ENCODE assay signal across 16 cellular contexts in genomic region chr16:70304892-70305448, GRCh38. TPM values are rescaled to one million over a fixed set of nuclear protein-coding genes. Genes with fewer than 3 reads are reported as not detected.
A peak's percentile ranks its signal among the peaks of the same experiment; 100 is the strongest.
DNase-seq lines count a peak whose midpoint lies in the region; ATAC-seq, FAIRE-seq and TF ChIP-seq lines count a peak whose summit lies in the region.
"Had no signal": no experiment of that assay in that cellular context is flagged by ENCODE, and none has a peak within 500 bp of the region (broad histone marks: within the 10 kb centered on the region; RNA-seq: fewer than 3 reads in every experiment).

No MANE protein-coding gene starts in this region.

- peaks cover 15% of the 10 kb centered on the region for H3F3A ChIP-seq in SK-N-SH (replicated peaks; ENCODE audit: insufficient read depth)

- intact Hi-C loops in activated B cell treated with CpG ODN at 0.5 μM for 24 hours (cut with micrococcal nuclease), result no loop called here

- H3K4me3 ChIP-seq in keratinocyte (ENCODE audit: control insufficient read depth in 2 of 3, extremely low read depth in 1 of 3, insufficient read depth in 2 of 3, low read depth in 1 of 3, low read length in 3 of 3), result no peak overlapping the region
- H3K4me3 ChIP-seq in SK-N-SH (ENCODE audit: low read depth in 2 of 2, low read length in 1 of 2), result no peak overlapping the region
- H3K4me3 ChIP-seq: MG63, pancreas, SK-N-MC had no signal

- H3K36me3 ChIP-seq in keratinocyte (ENCODE audit: control insufficient read depth in 2 of 2, extremely low read depth in 1 of 2, insufficient read depth in 2 of 2, low read length in 2 of 2), result no peaks in the 10 kb centered on the region
- peaks cover 2 to 25% of the 10 kb centered on the region in 2 experiments for H3K36me3 ChIP-seq in SK-N-SH (replicated peaks in 1 of 2; ENCODE audit: control insufficient read depth in 1 of 2, insufficient read depth in 2 of 2, low read length in 1 of 2)
- H3K36me3 ChIP-seq: pancreas had no signal

- H3K36me3 Mint-ChIP-seq in stimulated activated naive CD8-positive, alpha-beta T cell treated with anti-CD3 and anti-CD28 coated beads, Interleukin-15, Interleukin-2, amounts not matched to agents 100 ng/mL and 50 ng/mL, for 24 hours (ENCODE audit: low read depth), result peaks cover 36% of the 10 kb centered on the region
- peaks cover 21% of the 10 kb centered on the region for H3K36me3 Mint-ChIP-seq in activated B cell treated with CpG ODN at 0.5 μM for 24 hours (ENCODE audit: low read depth)

- H3K9me1 ChIP-seq in keratinocyte (ENCODE audit: control insufficient read depth, extremely low read depth, insufficient read depth, low read length), result no peaks in the 10 kb centered on the region

- H3K27me3 ChIP-seq in keratinocyte (ENCODE audit: control insufficient read depth, extremely low read depth, insufficient read depth, low read length), result no peaks in the 10 kb centered on the region
- H3K27me3 ChIP-seq in SK-N-SH (ENCODE audit: insufficient read depth), result no peaks in the 10 kb centered on the region
- H3K27me3 ChIP-seq: MG63, pancreas had no signal

- TF ChIP-seq CTCF in activated B cell treated with CpG ODN at 0.5 μM for 24 hours (IDR thresholded peaks at IDR 0.05), result no peak
- TF ChIP-seq CTCF in keratinocyte (optimal IDR thresholded peaks at IDR 0.05 in 1 of 3, IDR thresholded peaks at IDR 0.05 in 1 of 3, conservative IDR thresholded peaks at IDR 0.05 in 1 of 3; ENCODE audit: extremely low read depth in 1 of 3, insufficient read depth in 2 of 3, low read length in 3 of 3), result no peak
- TF ChIP-seq CTCF in SK-N-SH (IDR thresholded peaks at IDR 0.05), result no peak

- no peak for DNase-seq in stimulated activated naive CD8-positive, alpha-beta T cell treated with anti-CD3 and anti-CD28 coated beads, Interleukin-15, Interleukin-2, amounts not matched to agents 100 U/mL and 50 U/mL, for 24 hours
- DNase-seq in activated B cell treated with CpG ODN at 0.5 μM for 24 hours, result no peak
- no peak for DNase-seq in keratinocyte (ENCODE audit: low read depth, low spot score)
- DNase-seq in stimulated activated CD4-positive, alpha-beta T cell treated with anti-CD3 and anti-CD28 coated beads, Interleukin-4, amount 100 ng/mL, for 1 hour, result no peak
- no peak for DNase-seq in NCI-H446 treated with DMSO at 0.1 percent for 48 hours (lab: John Stamatoyannopoulos, UW)
- no peak for DNase-seq in SK-N-SH
- DNase-seq: AML-193; central memory CD4-positive, alpha-beta T cell; hypothalamus; MG63; pancreas; stimulated activated CD8-positive, alpha-beta memory T cell treated with anti-CD3 and anti-CD28 coated beads, Interleukin-4, amount 100 ng/mL, for 48 hours had no signal

- H3K4me2 ChIP-seq in keratinocyte (ENCODE audit: control insufficient read depth, extremely low read depth, insufficient read depth, low read depth, low read length) (no peak overlapping the region), SK-N-SH (no peak overlapping the region)

- TF ChIP-seq RAD21 in SK-N-SH (IDR thresholded peaks at IDR 0.05; ENCODE audit: low read length), result no peak

- no peaks in the 10 kb centered on the region for H4K20me1 ChIP-seq in keratinocyte (ENCODE audit: control insufficient read depth, extremely low read depth, insufficient read depth, low read length)
- peaks cover 4% of the 10 kb centered on the region for H4K20me1 ChIP-seq in SK-N-SH (ENCODE audit: insufficient read depth)

- no peak for ATAC-seq in stimulated activated naive CD8-positive, alpha-beta T cell treated with anti-CD3 and anti-CD28 coated beads, Interleukin-15, Interleukin-2, amounts not matched to agents 100 U/mL and 50 U/mL, for 24 hours
- no peak for ATAC-seq in activated B cell treated with CpG ODN at 0.5 μM for 24 hours (ENCODE audit: low read depth)
- ATAC-seq in HG03354 (IDR thresholded peaks at IDR 0.05; ENCODE audit: poor library complexity, severe bottlenecking, unreplicated experiment), result no peak
- ATAC-seq: pancreas had no signal

- peak; percentile 13 for FAIRE-seq in keratinocyte (lab: Jason Lieb, UNC)
- FAIRE-seq: GM12892, pancreas had no signal

- H3K9ac ChIP-seq in keratinocyte (ENCODE audit: control insufficient read depth, extremely low read depth, insufficient read depth, low read length), result no peak overlapping the region
- H3K9ac ChIP-seq in SK-N-SH, result no peak overlapping the region

- TF ChIP-seq EP300 in SK-N-SH (IDR thresholded peaks at IDR 0.05; ENCODE audit: borderline replicate concordance in 1 of 2, low read depth in 1 of 2, low read length in 1 of 2), result no peak

- 91% methylated on average over 3 of the region's 3 CpGs for WGBS in SK-N-SH (ENCODE audit: low lambda C conversion rate)

- H2AFZ ChIP-seq in keratinocyte (ENCODE audit: control insufficient read depth, low read length) (no peak overlapping the region), SK-N-SH (ENCODE audit: low read depth) (no peak overlapping the region)

- no peak overlapping the region for H3K4me3 Mint-ChIP-seq in stimulated activated naive CD8-positive, alpha-beta T cell treated with anti-CD3 and anti-CD28 coated beads, Interleukin-15, Interleukin-2, amounts not matched to agents 100 ng/mL and 50 ng/mL, for 24 hours
- H3K4me3 Mint-ChIP-seq in activated B cell treated with CpG ODN at 0.5 μM for 24 hours, result no peak overlapping the region

- peaks cover 10% of the 10 kb centered on the region for H3K9me3 Mint-ChIP-seq in stimulated activated naive CD8-positive, alpha-beta T cell treated with anti-CD3 and anti-CD28 coated beads, Interleukin-15, Interleukin-2, amounts not matched to agents 100 ng/mL and 50 ng/mL, for 24 hours
- H3K9me3 Mint-ChIP-seq in activated B cell treated with CpG ODN at 0.5 μM for 24 hours, result peaks cover 6% of the 10 kb centered on the region

- POLR2A ChIA-PET in activated B cell treated with CpG ODN at 0.5 μM for 24 hours (lab: Charles Lee) (no interaction called here), SK-N-SH (lab: Yijun Ruan, JAX) (interaction anchor here (0.6 kb wide), 1 partner anchor 53 kb away, joined by 3 read pairs; no protein-coding TSS in a partner anchor)

- H3K27ac ChIP-seq in keratinocyte (ENCODE audit: control insufficient read depth, insufficient read depth, low read length) (no peak overlapping the region), SK-N-SH (ENCODE audit: low read depth in 2 of 2, low read length in 1 of 2) (no peak overlapping the region; a peak in 1 of 4 replicates)
- H3K27ac ChIP-seq: pancreas, SK-N-MC had no signal

- no peaks in the 10 kb centered on the region for H3K9me3 ChIP-seq in keratinocyte (ENCODE audit: control insufficient read depth, low read depth, low read length)
- peaks cover 12% of the 10 kb centered on the region; the same call in 1 of the 2 replicates for H3K9me3 ChIP-seq in SK-N-SH
- H3K9me3 ChIP-seq: MG63, pancreas had no signal

- dilution Hi-C loops in keratinocyte (cut with MboI; ENCODE audit: extremely low pct_ligation_motif_present, low sequenced_read_pairs), result no loop called here

- peaks cover 40% of the 10 kb centered on the region for H3K4me1 Mint-ChIP-seq in stimulated activated naive CD8-positive, alpha-beta T cell treated with anti-CD3 and anti-CD28 coated beads, Interleukin-15, Interleukin-2, amounts not matched to agents 100 ng/mL and 50 ng/mL, for 24 hours (ENCODE audit: low read depth)
- peaks cover 40% of the 10 kb centered on the region for H3K4me1 Mint-ChIP-seq in activated B cell treated with CpG ODN at 0.5 μM for 24 hours

- H3K4me1 ChIP-seq in keratinocyte (ENCODE audit: control insufficient read depth, extremely low read depth, insufficient read depth, low read length) (peaks cover 11% of the 10 kb centered on the region), SK-N-SH (ENCODE audit: control insufficient read depth in 1 of 2, insufficient read depth in 2 of 2, low read depth in 1 of 2, low read length in 1 of 2) (no peaks in the 10 kb centered on the region; a peak in 1 of 4 replicates)

- CTCF ChIA-PET in activated B cell treated with CpG ODN at 0.5 μM for 24 hours (lab: Charles Lee) (no interaction called here), SK-N-SH (lab: Yijun Ruan, JAX) (no interaction called here)

- H3K27me3 Mint-ChIP-seq in stimulated activated naive CD8-positive, alpha-beta T cell treated with anti-CD3 and anti-CD28 coated beads, Interleukin-15, Interleukin-2, amounts not matched to agents 100 ng/mL and 50 ng/mL, for 24 hours, result no peaks in the 10 kb centered on the region
- H3K27me3 Mint-ChIP-seq in activated B cell treated with CpG ODN at 0.5 μM for 24 hours, result no peaks in the 10 kb centered on the region

- H3K79me2 ChIP-seq in keratinocyte (ENCODE audit: control insufficient read depth, insufficient read depth, low read length) (peaks cover 35% of the 10 kb centered on the region), SK-N-SH (ENCODE audit: insufficient read depth) (peaks cover 97% of the 10 kb centered on the region)

- peak overlapping the region; percentile 30 for H3K27ac Mint-ChIP-seq in stimulated activated naive CD8-positive, alpha-beta T cell treated with anti-CD3 and anti-CD28 coated beads, Interleukin-15, Interleukin-2, amounts not matched to agents 100 ng/mL and 50 ng/mL, for 24 hours
- peak overlapping the region; percentile 12 for H3K27ac Mint-ChIP-seq in activated B cell treated with CpG ODN at 0.5 μM for 24 hours

- H3K9me2 ChIP-seq in SK-N-SH, result no peaks in the 10 kb centered on the region

RNA-seq across cellular contexts. Expression of gene DDX19B, which starts 6.0 kb away (rescaled TPM):
- total RNA-seq in activated B cell treated with CpG ODN at 0.5 μM for 24 hours, result 33.7 and 42.2 TPM in 2 replicates
- 17.5 to 38.9 TPM (median 24.6 TPM) in 3 replicates for polyA plus RNA-seq in keratinocyte
- 47.4 TPM for polyA plus RNA-seq in keratinocyte (2011; ENCODE audit: low read depth)
- 27.8 and 29.6 TPM in 2 replicates for polyA plus RNA-seq in keratinocyte (2011; cell fraction: cytosol; rRNA removed)
- 27.3 and 34.1 TPM in 2 replicates for polyA plus RNA-seq in keratinocyte (2011; cell fraction: nucleus; rRNA removed)
- polyA plus RNA-seq in keratinocyte (2012; ENCODE audit: low replicate concordance), result 21.3 and 26.1 TPM in 2 replicates
- polyA minus RNA-seq in keratinocyte, result 10.0 to 16.6 TPM (median 14.2 TPM) in 3 replicates
- polyA minus RNA-seq in keratinocyte (2011; cell fraction: cytosol; rRNA and poly(A)+ RNA removed), result 6.7 TPM
- polyA minus RNA-seq in keratinocyte (2011; cell fraction: nucleus; rRNA and poly(A)+ RNA removed), result 3.0 and 6.9 TPM in 2 replicates
- 20.1 and 43.6 TPM in 2 replicates for polyA plus RNA-seq in SK-N-SH (2012; rRNA removed)
- polyA plus RNA-seq in SK-N-SH (2012; cell fraction: cytosol; rRNA removed), result 33.2 and 41.3 TPM in 2 replicates
- polyA plus RNA-seq in SK-N-SH (2012; cell fraction: nucleus; rRNA removed), result 58.7 and 64.1 TPM in 2 replicates

RNA-seq across cellular contexts. Expression of gene AARS1, which starts 15.7 kb away (rescaled TPM):
- 152 and 154 TPM in 2 replicates for total RNA-seq in activated B cell treated with CpG ODN at 0.5 μM for 24 hours
- polyA plus RNA-seq in keratinocyte, result 78.3 to 99.2 TPM (median 83.7 TPM) in 3 replicates
- 95.7 TPM for polyA plus RNA-seq in keratinocyte (2011; ENCODE audit: low read depth)
- polyA plus RNA-seq in keratinocyte (2011; cell fraction: cytosol; rRNA removed), result 59.2 and 59.4 TPM in 2 replicates
- 123 and 127 TPM in 2 replicates for polyA plus RNA-seq in keratinocyte (2011; cell fraction: nucleus; rRNA removed)
- polyA plus RNA-seq in keratinocyte (2012; ENCODE audit: low replicate concordance), result 82.4 and 139 TPM in 2 replicates
- 107 to 118 TPM (median 118 TPM) in 3 replicates for polyA minus RNA-seq in keratinocyte
- polyA minus RNA-seq in keratinocyte (2011; cell fraction: cytosol; rRNA and poly(A)+ RNA removed), result 68.1 TPM
- polyA minus RNA-seq in keratinocyte (2011; cell fraction: nucleus; rRNA and poly(A)+ RNA removed), result 83.9 and 123 TPM in 2 replicates
- 70.5 and 77.3 TPM in 2 replicates for polyA plus RNA-seq in SK-N-SH (2012; rRNA removed)
- polyA plus RNA-seq in SK-N-SH (2012; cell fraction: cytosol; rRNA removed), result 52.6 and 60.0 TPM in 2 replicates
- polyA plus RNA-seq in SK-N-SH (2012; cell fraction: nucleus; rRNA removed), result 69.4 and 91.9 TPM in 2 replicates

RNA-seq across cellular contexts. Expression of gene DDX19A, which starts 41.7 kb away (rescaled TPM):
- 38.2 and 45.4 TPM in 2 replicates for total RNA-seq in activated B cell treated with CpG ODN at 0.5 μM for 24 hours
- polyA plus RNA-seq in keratinocyte (37.6 to 49.4 TPM (median 39.6 TPM) in 3 replicates), SK-N-SH (2012; rRNA removed) (56.0 and 61.1 TPM in 2 replicates)
- 44.7 TPM for polyA plus RNA-seq in keratinocyte (2011; ENCODE audit: low read depth)
- polyA plus RNA-seq in keratinocyte (2011; cell fraction: cytosol; rRNA removed), result 36.4 and 39.5 TPM in 2 replicates
- 51.1 and 59.2 TPM in 2 replicates for polyA plus RNA-seq in keratinocyte (2011; cell fraction: nucleus; rRNA removed)
- polyA plus RNA-seq in keratinocyte (2012; ENCODE audit: low replicate concordance), result 21.3 and 31.2 TPM in 2 replicates
- polyA minus RNA-seq in keratinocyte, result 32.2 to 39.9 TPM (median 34.6 TPM) in 3 replicates
- 25.9 TPM for polyA minus RNA-seq in keratinocyte (2011; cell fraction: cytosol; rRNA and poly(A)+ RNA removed)
- polyA minus RNA-seq in keratinocyte (2011; cell fraction: nucleus; rRNA and poly(A)+ RNA removed), result 22.7 and 28.5 TPM in 2 replicates
- 50.2 and 54.3 TPM in 2 replicates for polyA plus RNA-seq in SK-N-SH (2012; cell fraction: cytosol; rRNA removed)
- polyA plus RNA-seq in SK-N-SH (2012; cell fraction: nucleus; rRNA removed), result 50.3 and 61.2 TPM in 2 replicates

RNA-seq across cellular contexts. Expression of gene EXOSC6, which starts 53.2 kb away (rescaled TPM):
- 30.5 and 32.0 TPM in 2 replicates for total RNA-seq in activated B cell treated with CpG ODN at 0.5 μM for 24 hours
- 5.9 to 9.6 TPM (median 7.5 TPM) in 3 replicates for polyA plus RNA-seq in keratinocyte
- 4.6 TPM for polyA plus RNA-seq in keratinocyte (2011; ENCODE audit: low read depth)
- 5.9 and 6.6 TPM in 2 replicates for polyA plus RNA-seq in keratinocyte (2011; cell fraction: cytosol; rRNA removed)
- polyA plus RNA-seq in keratinocyte (2011; cell fraction: nucleus; rRNA removed), result 13.0 and 13.3 TPM in 2 replicates
- 6.7 and 8.0 TPM in 2 replicates for polyA plus RNA-seq in keratinocyte (2012; ENCODE audit: low replicate concordance)
- 5.4 to 6.8 TPM (median 5.8 TPM) in 3 replicates for polyA minus RNA-seq in keratinocyte
- 15.9 TPM for polyA minus RNA-seq in keratinocyte (2011; cell fraction: cytosol; rRNA and poly(A)+ RNA removed)
- 9.6 and 12.3 TPM in 2 replicates for polyA minus RNA-seq in keratinocyte (2011; cell fraction: nucleus; rRNA and poly(A)+ RNA removed)
- 10.0 and 10.6 TPM in 2 replicates for polyA plus RNA-seq in SK-N-SH (2012; rRNA removed)
- 10.7 and 10.8 TPM in 2 replicates for polyA plus RNA-seq in SK-N-SH (2012; cell fraction: cytosol; rRNA removed)
- polyA plus RNA-seq in SK-N-SH (2012; cell fraction: nucleus; rRNA removed), result 7.3 and 8.8 TPM in 2 replicates
